ENCODE assay signal across 21 cellular contexts in the genomic region with DNA sequence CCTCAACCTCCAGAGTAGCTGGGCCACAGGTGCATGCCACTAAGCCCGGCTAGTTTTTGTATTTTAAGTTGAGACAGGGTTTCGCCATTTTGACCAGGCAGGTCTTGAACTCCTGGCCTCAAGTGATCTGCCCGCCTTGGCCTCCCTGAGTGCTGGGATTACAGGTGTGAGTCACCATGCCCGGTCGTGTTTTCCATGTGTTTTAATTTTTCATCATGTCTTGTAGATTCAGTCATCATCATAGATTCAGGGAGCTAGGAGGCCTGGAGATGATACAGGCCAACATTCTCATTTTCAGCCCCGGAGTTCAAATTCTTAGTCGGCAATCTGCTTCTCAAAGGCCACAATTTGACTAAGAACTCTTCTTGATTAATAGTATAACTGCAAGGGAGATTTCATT.
DNase-seq lines count a peak whose midpoint lies in the region; ATAC-seq and TF ChIP-seq lines count a peak whose summit lies in the region.
"Had no signal": no experiment of that assay in that cellular context is flagged by ENCODE, and none has a peak within 500 bp of the region (broad histone marks: within the 10 kb centered on the region; RNA-seq: fewer than 3 reads in every experiment).

No MANE protein-coding gene starts in this region.

- no peaks in the 10 kb centered on the region for H3K36me3 Mint-ChIP-seq in activated CD4-positive, alpha-beta memory T cell treated with anti-CD3 and anti-CD28 coated beads for 36 hours
- peaks cover 6% of the 10 kb centered on the region for H3K36me3 Mint-ChIP-seq in activated CD4-positive, alpha-beta memory T cell treated with anti-CD3 and anti-CD28 coated beads, Interleukin-2, amount 10 ng/mL, durations not matched to agents 7 days and 5 days (ENCODE audit: low read depth)
- H3K36me3 Mint-ChIP-seq in activated T-cell treated with anti-CD3 and anti-CD28 coated beads, Interleukin-2, amount 50 U/mL, for 24 hours (ENCODE audit: low read depth): peaks cover 3% of the 10 kb centered on the region
- H3K36me3 Mint-ChIP-seq in activated naive CD8-positive, alpha-beta T cell treated with anti-CD3 and anti-CD28 coated beads for 36 hours: peaks cover 8% of the 10 kb centered on the region
- H3K36me3 Mint-ChIP-seq: neural progenitor cell had no signal

- no peak for TF ChIP-seq CTCF in uterus (IDR thresholded peaks at IDR 0.05)
- no peak for TF ChIP-seq CTCF in lower lobe of right lung (IDR thresholded peaks at IDR 0.05)

- peaks cover 25% of the 10 kb centered on the region for H3K27me3 Mint-ChIP-seq in activated CD4-positive, alpha-beta memory T cell treated with anti-CD3 and anti-CD28 coated beads for 36 hours
- H3K27me3 Mint-ChIP-seq in activated CD4-positive, alpha-beta memory T cell treated with anti-CD3 and anti-CD28 coated beads, Interleukin-2, amount 10 ng/mL, durations not matched to agents 7 days and 5 days: peaks cover 14% of the 10 kb centered on the region
- peaks cover 58% of the 10 kb centered on the region for H3K27me3 Mint-ChIP-seq in activated T-cell treated with anti-CD3 and anti-CD28 coated beads, Interleukin-2, amount 50 U/mL, for 24 hours
- H3K27me3 Mint-ChIP-seq in activated naive CD8-positive, alpha-beta T cell treated with anti-CD3 and anti-CD28 coated beads for 36 hours: peaks cover 79% of the 10 kb centered on the region

- peak; percentile 70 for DNase-seq in activated CD4-positive, alpha-beta memory T cell treated with anti-CD3 and anti-CD28 coated beads for 36 hours
- DNase-seq in activated CD4-positive, alpha-beta memory T cell treated with anti-CD3 and anti-CD28 coated beads, Interleukin-2, amount 10 ng/mL, durations not matched to agents 7 days and 5 days: no peak
- DNase-seq in activated T-cell treated with anti-CD3 and anti-CD28 coated beads, Interleukin-2, amount 50 U/mL, for 24 hours: no peak
- peak; percentile 43 for DNase-seq in activated naive CD8-positive, alpha-beta T cell treated with anti-CD3 and anti-CD28 coated beads for 36 hours
- peak; percentile 42 for DNase-seq in stimulated activated CD4-positive, alpha-beta T cell treated with anti-CD3 and anti-CD28 coated beads, Interleukin-4, amount 100 ng/mL, for 24 hours
- no peak for DNase-seq in uterus
- no peak for DNase-seq in lower lobe of right lung
- DNase-seq: activated effector memory CD4-positive, alpha-beta T cell treated with anti-CD3 and anti-CD28 coated beads, Interleukin-2, amount 50 U/mL, for 16 hours; DND-41; foreskin fibroblast; H7; NCI-H1048; NCI-H187; SK-N-SH had no signal

- no peak for ATAC-seq in lower lobe of right lung
- ATAC-seq in HG03095 (IDR thresholded peaks at IDR 0.05; ENCODE audit: unreplicated experiment): no peak
- ATAC-seq: GM12878, HepG2, left lobe of liver had no signal

- POLR2A ChIA-PET in activated CD4-positive, alpha-beta memory T cell treated with anti-CD3 and anti-CD28 coated beads for 36 hours (lab: Charles Lee): interaction anchor here (0.6 to 2.0 kb wide), 10 partner anchors 12 to 293 kb away, joined by 3 to 43 read pairs (median 4); no protein-coding TSS in a partner anchor
- POLR2A ChIA-PET in activated CD4-positive, alpha-beta memory T cell treated with anti-CD3 and anti-CD28 coated beads, Interleukin-2, amount 10 ng/mL, durations not matched to agents 7 days and 5 days (lab: Charles Lee): interaction anchor here (0.9 kb wide), 1 partner anchor 113 kb away, joined by 3 read pairs; no protein-coding TSS in a partner anchor

- H3K4me3 Mint-ChIP-seq in activated CD4-positive, alpha-beta memory T cell treated with anti-CD3 and anti-CD28 coated beads for 36 hours: peak overlapping the region; percentile 82
- no peak overlapping the region for H3K4me3 Mint-ChIP-seq in activated CD4-positive, alpha-beta memory T cell treated with anti-CD3 and anti-CD28 coated beads, Interleukin-2, amount 10 ng/mL, durations not matched to agents 7 days and 5 days
- H3K4me3 Mint-ChIP-seq in activated T-cell treated with anti-CD3 and anti-CD28 coated beads, Interleukin-2, amount 50 U/mL, for 24 hours: peak overlapping the region; percentile 83
- H3K4me3 Mint-ChIP-seq in activated naive CD8-positive, alpha-beta T cell treated with anti-CD3 and anti-CD28 coated beads for 36 hours: peak overlapping the region; percentile 85

- H3K9me3 Mint-ChIP-seq in activated CD4-positive, alpha-beta memory T cell treated with anti-CD3 and anti-CD28 coated beads for 36 hours: no peaks in the 10 kb centered on the region
- H3K9me3 Mint-ChIP-seq in activated CD4-positive, alpha-beta memory T cell treated with anti-CD3 and anti-CD28 coated beads, Interleukin-2, amount 10 ng/mL, durations not matched to agents 7 days and 5 days: no peaks in the 10 kb centered on the region
- H3K9me3 Mint-ChIP-seq in activated T-cell treated with anti-CD3 and anti-CD28 coated beads, Interleukin-2, amount 50 U/mL, for 24 hours: no peaks in the 10 kb centered on the region
- H3K9me3 Mint-ChIP-seq in activated naive CD8-positive, alpha-beta T cell treated with anti-CD3 and anti-CD28 coated beads for 36 hours: no peaks in the 10 kb centered on the region

- intact Hi-C loops in activated CD4-positive, alpha-beta memory T cell treated with anti-CD3 and anti-CD28 coated beads for 36 hours (cut with micrococcal nuclease): loop anchor here (1.0 to 5.0 kb wide), 3 partner anchors 18 to 294 kb away; partner anchors contain the start of gene HSPA8
- intact Hi-C loops in uterus (cut with DNase I; ENCODE audit: low total_unique reads): no loop called here
- intact Hi-C loops in lower lobe of right lung (cut with DNase I): no loop called here

- CTCF ChIA-PET in activated CD4-positive, alpha-beta memory T cell treated with anti-CD3 and anti-CD28 coated beads for 36 hours (lab: Charles Lee): interaction anchor here (1.0 to 3.6 kb wide), 13 partner anchors 17 to 254 kb away, joined by 3 to 54 read pairs (median 5); no protein-coding TSS in a partner anchor
- CTCF ChIA-PET in activated CD4-positive, alpha-beta memory T cell treated with anti-CD3 and anti-CD28 coated beads, Interleukin-2, amount 10 ng/mL, durations not matched to agents 7 days and 5 days (lab: Charles Lee): interaction anchor here (0.7 to 5.0 kb wide), 9 partner anchors 13 to 224 kb away, joined by 3 to 39 read pairs (median 4); no protein-coding TSS in a partner anchor

- H3K27ac ChIP-seq in uterus: no peak overlapping the region
- H3K27ac ChIP-seq in lower lobe of right lung: no peak overlapping the region
- H3K27ac ChIP-seq: BLaER1 treated with 17β-estradiol and CSF1 and Interleukin-3, amounts not matched to agents 10 nM and 100 nM; neural progenitor cell; vagina had no signal

- no peak for TF ChIP-seq POLR2A in uterus (IDR thresholded peaks at IDR 0.05)

- H3K4me3 ChIP-seq in uterus (no peak overlapping the region), lower lobe of right lung (no peak overlapping the region)
- H3K4me3 ChIP-seq: BLaER1 treated with 17β-estradiol and CSF1 and Interleukin-3, amounts not matched to agents 10 nM and 100 nM; GM12878; neural progenitor cell; vagina had no signal

- H3K4me1 ChIP-seq in uterus (no peaks in the 10 kb centered on the region), lower lobe of right lung (no peaks in the 10 kb centered on the region)
- H3K4me1 ChIP-seq: vagina had no signal

- H3K9me3 ChIP-seq in uterus (no peaks in the 10 kb centered on the region), lower lobe of right lung (no peaks in the 10 kb centered on the region)
- H3K9me3 ChIP-seq: BLaER1 treated with 17β-estradiol and CSF1 and Interleukin-3, amounts not matched to agents 10 nM and 100 nM; SK-N-SH; vagina had no signal

- H3K36me3 ChIP-seq in uterus (no peaks in the 10 kb centered on the region), lower lobe of right lung (no peaks in the 10 kb centered on the region)
- H3K36me3 ChIP-seq: BLaER1 treated with 17β-estradiol and CSF1 and Interleukin-3, amounts not matched to agents 10 nM and 100 nM; neural progenitor cell; vagina had no signal

- H3K27ac Mint-ChIP-seq in activated CD4-positive, alpha-beta memory T cell treated with anti-CD3 and anti-CD28 coated beads for 36 hours: peak overlapping the region; percentile 70
- H3K27ac Mint-ChIP-seq in activated CD4-positive, alpha-beta memory T cell treated with anti-CD3 and anti-CD28 coated beads, Interleukin-2, amount 10 ng/mL, durations not matched to agents 7 days and 5 days: no peak overlapping the region
- peak overlapping the region; percentile 96 for H3K27ac Mint-ChIP-seq in activated T-cell treated with anti-CD3 and anti-CD28 coated beads, Interleukin-2, amount 50 U/mL, for 24 hours
- H3K27ac Mint-ChIP-seq in activated naive CD8-positive, alpha-beta T cell treated with anti-CD3 and anti-CD28 coated beads for 36 hours: peak overlapping the region; percentile 82
- H3K27ac Mint-ChIP-seq: neural progenitor cell had no signal

- H3K27me3 ChIP-seq in uterus (peaks cover 0 to 4% of the 10 kb centered on the region in 2 donors), lower lobe of right lung (ENCODE audit: low read depth) (peaks cover 46% of the 10 kb centered on the region)
- H3K27me3 ChIP-seq: vagina had no signal

- H3K4me1 Mint-ChIP-seq in activated CD4-positive, alpha-beta memory T cell treated with anti-CD3 and anti-CD28 coated beads for 36 hours (ENCODE audit: low read depth): peaks cover 28% of the 10 kb centered on the region
- H3K4me1 Mint-ChIP-seq in activated CD4-positive, alpha-beta memory T cell treated with anti-CD3 and anti-CD28 coated beads, Interleukin-2, amount 10 ng/mL, durations not matched to agents 7 days and 5 days: peaks cover 43% of the 10 kb centered on the region
- H3K4me1 Mint-ChIP-seq in activated T-cell treated with anti-CD3 and anti-CD28 coated beads, Interleukin-2, amount 50 U/mL, for 24 hours (ENCODE audit: low read depth): peaks cover 52% of the 10 kb centered on the region
- peaks cover 26% of the 10 kb centered on the region for H3K4me1 Mint-ChIP-seq in activated naive CD8-positive, alpha-beta T cell treated with anti-CD3 and anti-CD28 coated beads for 36 hours

Comparison
In these comparisons a context has a peak if more than half of its experiments do, and no peak if none do; other contexts are left out.
1. DNase-seq: peak in activated CD4-positive, alpha-beta memory T cell treated with anti-CD3 and anti-CD28 coated beads for 36 hours (single experiment), activated naive CD8-positive, alpha-beta T cell treated with anti-CD3 and anti-CD28 coated beads for 36 hours (single experiment) and stimulated activated CD4-positive, alpha-beta T cell treated with anti-CD3 and anti-CD28 coated beads, Interleukin-4, amount 100 ng/mL, for 24 hours (single experiment); none in activated CD4-positive, alpha-beta memory T cell treated with anti-CD3 and anti-CD28 coated beads, Interleukin-2, amount 10 ng/mL, durations not matched to agents 7 days and 5 days (single experiment), activated T-cell treated with anti-CD3 and anti-CD28 coated beads, Interleukin-2, amount 50 U/mL, for 24 hours (single experiment), uterus (0 of 2) and lower lobe of right lung (single experiment).